23 cellular contexts compared by ENCODE assay signal in genomic region chr16:55225972-55226542, GRCh38.
DNase-seq lines count a peak whose midpoint lies in the region; ATAC-seq and TF ChIP-seq lines count a peak whose summit lies in the region.
"Had no signal": no experiment of that assay in that cellular context is flagged by ENCODE, and none has a peak within 500 bp of the region (broad histone marks: within the 10 kb centered on the region; RNA-seq: fewer than 3 reads in every experiment).

No MANE protein-coding gene starts in this region.

- H3K27me3 Mint-ChIP-seq in MCF 10A (ENCODE audit: insufficient read depth, unreplicated experiment), result peaks cover 24% of the 10 kb centered on the region
- peaks cover 12% of the 10 kb centered on the region for H3K27me3 Mint-ChIP-seq in activated naive CD8-positive, alpha-beta T cell treated with anti-CD3 and anti-CD28 coated beads for 36 hours
- H3K27me3 Mint-ChIP-seq: CD4-positive, CD25-positive, alpha-beta regulatory T cell had no signal

- TF ChIP-seq CTCF in mammary epithelial cell (conservative IDR thresholded peaks at IDR 0.05 in 1 of 2, IDR thresholded peaks at IDR 0.05 in 1 of 2; ENCODE audit: extremely low read depth in 1 of 2, insufficient read depth in 1 of 2, low read depth in 1 of 2, low read length in 2 of 2) (no peak), MCF 10A (IDR thresholded peaks at IDR 0.05; ENCODE audit: unreplicated experiment) (no peak), NB4 (IDR thresholded peaks at IDR 0.05; ENCODE audit: low read depth, low read length) (no peak)

- H3K36me3 Mint-ChIP-seq in MCF 10A (ENCODE audit: insufficient read depth, unreplicated experiment), result no peaks in the 10 kb centered on the region
- H3K36me3 Mint-ChIP-seq in activated naive CD8-positive, alpha-beta T cell treated with anti-CD3 and anti-CD28 coated beads for 36 hours, result no peaks in the 10 kb centered on the region
- H3K36me3 Mint-ChIP-seq: brain; CD4-positive, CD25-positive, alpha-beta regulatory T cell; naive thymus-derived CD4-positive, alpha-beta T cell had no signal

- H3K27ac Mint-ChIP-seq in MCF 10A (ENCODE audit: low read depth, unreplicated experiment), result no peak overlapping the region
- no peak overlapping the region for H3K27ac Mint-ChIP-seq in activated naive CD8-positive, alpha-beta T cell treated with anti-CD3 and anti-CD28 coated beads for 36 hours
- H3K27ac Mint-ChIP-seq: activated CD4-positive, alpha-beta T cell treated with anti-CD3 and anti-CD28 coated beads, Interleukin-2, amount 10 ng/mL, durations not matched to agents 7 days and 5 days; brain; CD4-positive, CD25-positive, alpha-beta regulatory T cell; naive thymus-derived CD4-positive, alpha-beta T cell had no signal

- CTCF ChIA-PET in mammary epithelial cell (lab: Charles Lee; ENCODE audit: low non-redundant PET), result no interaction called here
- CTCF ChIA-PET in MCF 10A (lab: Yijun Ruan, JAX), result no interaction called here

- in situ Hi-C loops in mammary epithelial cell (cut with MboI; ENCODE audit: low sequenced_read_pairs in 2 of 2), result no loop called here

- BruUV-seq in mammary epithelial cell (replicated peaks; lab: Mats Ljungman, UMichigan) (no TSS peak), MCF 10A (replicated peaks; lab: Mats Ljungman, UMichigan) (no TSS peak)

- no peaks in the 10 kb centered on the region for H3K79me2 ChIP-seq in mammary epithelial cell (ENCODE audit: insufficient read depth, low read length)

- intact Hi-C loops in mammary epithelial cell (cut with micrococcal nuclease) (no loop called here), MCF 10A (cut with micrococcal nuclease) (no loop called here)

- 70% methylated on average over 5 of the region's 5 CpGs for WGBS in mammary epithelial cell (ENCODE audit: low coverage, missing lambda C conversion rate)

- no peak for ATAC-seq in HG03039 (IDR thresholded peaks at IDR 0.05; ENCODE audit: unreplicated experiment)
- ATAC-seq: naive thymus-derived CD4-positive, alpha-beta T cell; SK-N-SH treated with all-trans-retinoic acid at 6 μM for 48 hours; stimulated activated naive CD8-positive, alpha-beta T cell treated with anti-CD3 and anti-CD28 coated beads, Interleukin-15, Interleukin-2, amounts not matched to agents 100 U/mL and 50 U/mL, for 24 hours had no signal

- H3K4me2 ChIP-seq in mammary epithelial cell (ENCODE audit: insufficient read depth, low read depth, low read length), result no peak overlapping the region
- H3K4me2 ChIP-seq: KMS-11 had no signal

- H3K4me3 ChIP-seq in mammary epithelial cell (replicated peaks in 1 of 3; ENCODE audit: insufficient read depth in 1 of 3, low read depth in 2 of 3, low read length in 3 of 3) (no peak overlapping the region), NB4 (ENCODE audit: low read depth, low read length) (no peak overlapping the region)
- H3K4me3 ChIP-seq: testis had no signal

- H3K36me3 ChIP-seq in mammary epithelial cell (ENCODE audit: insufficient read depth, low read length), result no peaks in the 10 kb centered on the region

- H4K20me1 ChIP-seq in mammary epithelial cell (ENCODE audit: insufficient read depth, low read length), result no peaks in the 10 kb centered on the region

- peaks cover 3% of the 10 kb centered on the region for H3K27me3 ChIP-seq in mammary epithelial cell (ENCODE audit: insufficient read depth, low read length)
- H3K27me3 ChIP-seq: testis had no signal

- peak overlapping the region; percentile 3 for H2AFZ ChIP-seq in mammary epithelial cell (ENCODE audit: low read depth, low read length)

- peaks cover 6% of the 10 kb centered on the region for H3K9me3 ChIP-seq in mammary epithelial cell (replicated peaks; ENCODE audit: insufficient read depth, low read length)
- H3K9me3 ChIP-seq: testis had no signal

- no peak overlapping the region for H3K27ac ChIP-seq in mammary epithelial cell (ENCODE audit: insufficient read depth, low read depth, low read length)
- H3K27ac ChIP-seq: 22Rv1, KMS-11, testis had no signal

- H3K4me1 Mint-ChIP-seq in MCF 10A (ENCODE audit: insufficient read depth, unreplicated experiment), result no peaks in the 10 kb centered on the region
- no peaks in the 10 kb centered on the region for H3K4me1 Mint-ChIP-seq in activated naive CD8-positive, alpha-beta T cell treated with anti-CD3 and anti-CD28 coated beads for 36 hours
- H3K4me1 Mint-ChIP-seq: activated CD4-positive, alpha-beta T cell treated with anti-CD3 and anti-CD28 coated beads, Interleukin-2, amount 10 ng/mL, durations not matched to agents 7 days and 5 days; CD4-positive, CD25-positive, alpha-beta regulatory T cell; naive thymus-derived CD4-positive, alpha-beta T cell had no signal

- no peaks in the 10 kb centered on the region for H3K4me1 ChIP-seq in mammary epithelial cell (ENCODE audit: insufficient read depth, low read length)
- H3K4me1 ChIP-seq: testis had no signal

- H3K9ac ChIP-seq in mammary epithelial cell (ENCODE audit: insufficient read depth, low read length), result no peak overlapping the region
- H3K9ac ChIP-seq: KMS-11 had no signal

- DNase-seq in mammary epithelial cell (no peak), MCF 10A (ENCODE audit: unreplicated experiment) (no peak), NB4 (ENCODE audit: low read depth) (peak; percentile 30), SKM-1 treated with dmso at 0.1 percent for 144 hours (lab: John Stamatoyannopoulos, UW; ENCODE audit: unreplicated experiment) (peak; percentile 74), kidney glomerular epithelial cell (lab: John Stamatoyannopoulos, UW) (no peak), activated gamma-delta T cell (lab: John Stamatoyannopoulos, UW) (no peak)
- no peak for DNase-seq in activated naive CD8-positive, alpha-beta T cell treated with anti-CD3 and anti-CD28 coated beads for 36 hours
- DNase-seq: activated CD4-positive, alpha-beta T cell treated with anti-CD3 and anti-CD28 coated beads, Interleukin-2, amount 10 ng/mL, durations not matched to agents 7 days and 5 days; activated naive CD4-positive, alpha-beta T cell; activated T-cell treated with anti-CD3 and anti-CD28 coated beads, Interleukin-2, amount 50 U/mL, for 48 hours; CD4-positive, CD25-positive, alpha-beta regulatory T cell; midbrain; naive thymus-derived CD4-positive, alpha-beta T cell; NCI-H2029; NCI-H526 treated with DMSO at 0.1 percent for 48 hours; nucleus accumbens; stimulated activated naive CD8-positive, alpha-beta T cell treated with anti-CD3 and anti-CD28 coated beads, Interleukin-15, Interleukin-2, amounts not matched to agents 100 U/mL and 50 U/mL, for 24 hours; testis had no signal

- H3K9me3 Mint-ChIP-seq in MCF 10A (ENCODE audit: unreplicated experiment), result peaks cover 8% of the 10 kb centered on the region
- H3K9me3 Mint-ChIP-seq in activated naive CD8-positive, alpha-beta T cell treated with anti-CD3 and anti-CD28 coated beads for 36 hours, result no peaks in the 10 kb centered on the region

- dilution Hi-C loops in mammary epithelial cell (cut with HindIII; ENCODE audit: low sequenced_read_pairs), result no loop called here

- no peak for TF ChIP-seq POLR2A in NB4 (IDR thresholded peaks at IDR 0.05; ENCODE audit: extremely low read depth, insufficient read length)

- no peak overlapping the region for H3K4me3 Mint-ChIP-seq in MCF 10A (ENCODE audit: unreplicated experiment)
- H3K4me3 Mint-ChIP-seq in activated naive CD8-positive, alpha-beta T cell treated with anti-CD3 and anti-CD28 coated beads for 36 hours, result no peak overlapping the region
- H3K4me3 Mint-ChIP-seq: activated CD4-positive, alpha-beta T cell treated with anti-CD3 and anti-CD28 coated beads, Interleukin-2, amount 10 ng/mL, durations not matched to agents 7 days and 5 days; brain; CD4-positive, CD25-positive, alpha-beta regulatory T cell; naive thymus-derived CD4-positive, alpha-beta T cell had no signal

- POLR2A ChIA-PET in MCF 10A (lab: Yijun Ruan, JAX), result no interaction called here

Comparison
In these comparisons a context has a peak if more than half of its experiments do, and no peak if none do; other contexts are left out.
1. DNase-seq: peak in NB4 (single experiment) and SKM-1 treated with dmso at 0.1 percent for 144 hours (single experiment); none in mammary epithelial cell (single experiment), MCF 10A (single experiment), kidney glomerular epithelial cell (single experiment), activated gamma-delta T cell (single experiment) and activated naive CD8-positive, alpha-beta T cell treated with anti-CD3 and anti-CD28 coated beads for 36 hours (single experiment).